ENCODE assay signal across 8 cellular contexts in the genomic region with DNA sequence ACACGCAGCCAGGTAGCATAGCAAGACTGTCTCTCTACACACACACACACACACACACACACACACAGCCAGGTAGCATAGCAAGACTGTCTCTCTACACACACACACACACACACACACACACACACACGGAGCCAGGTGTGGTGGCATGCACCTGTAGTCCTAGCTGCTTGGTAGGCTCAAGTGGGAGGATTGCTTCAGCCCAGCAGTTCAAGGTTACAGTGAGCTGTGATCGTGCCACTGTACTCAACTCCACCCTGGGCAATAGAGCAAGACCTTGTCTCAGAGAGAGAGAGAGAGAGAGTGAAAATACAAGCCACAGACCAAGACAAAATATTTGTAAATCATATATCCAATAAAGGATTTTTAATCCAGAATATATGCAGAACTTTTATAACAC.
DNase-seq lines count a peak whose midpoint lies in the region; ATAC-seq and TF ChIP-seq lines count a peak whose summit lies in the region.
"Not testable (repeated sequence)": the region's sequence is repeated elsewhere in the genome, so short reads cannot be mapped to it uniquely, and the experiment has no call there.

No MANE protein-coding gene starts in this region.

- H2BK120ac ChIP-seq in IMR-90 (ENCODE audit: low read depth, low read length): peak overlapping the region; percentile 94

- in situ Hi-C loops in IMR-90 (cut with MboI; ENCODE audit: low sequenced_read_pairs): not testable (repeated sequence)

- H3K4me3 Mint-ChIP-seq in memory B cell: peak overlapping the region; percentile 24

- H2AK5ac ChIP-seq in IMR-90 (ENCODE audit: low read depth, low read length): peak overlapping the region; percentile 99

- not testable (repeated sequence) for H3K9me3 Mint-ChIP-seq in memory B cell

- peaks cover 3 to 27% of the 10 kb centered on the region in 2 experiments; a peak in 2 of 4 replicates for H3K79me1 ChIP-seq in IMR-90 (ENCODE audit: low read depth in 1 of 2, low read length in 2 of 2)

- intact Hi-C loops in IMR-90 (cut with micrococcal nuclease): loop anchor here (5.0 kb wide), 1 partner anchor 220 kb away; no protein-coding TSS in a partner anchor
- intact Hi-C loops in esophagus muscularis mucosa (cut with DNase I); spleen (cut with DNase I; ENCODE audit: low total_unique reads): not testable (repeated sequence)

- H3K27ac ChIP-seq in IMR-90 (ENCODE audit: insufficient read depth, low read length): peak overlapping the region; percentile 100
- peak overlapping the region; percentile 66 to 74 (median 72) for H3K27ac ChIP-seq in esophagus muscularis mucosa (replicated peaks in 1 of 4)
- peak overlapping the region; percentile 2 to 78 (median 64) for H3K27ac ChIP-seq in spleen

- H3K4me1 ChIP-seq in IMR-90 (ENCODE audit: control insufficient read depth, insufficient read depth, low read length) (peaks cover 43% of the 10 kb centered on the region), esophagus muscularis mucosa (peaks cover 57 to 95% (median 93%) of the 10 kb centered on the region in 4 donors), spleen (peaks cover 23 to 97% (median 87%) of the 10 kb centered on the region in 6 donors)

- peak overlapping the region; percentile 86 for H4K5ac ChIP-seq in IMR-90 (ENCODE audit: low read depth, low read length)

- CTCF ChIA-PET in IMR-90 (lab: Yijun Ruan, JAX): not testable (repeated sequence)

- peak; percentile 16 for ATAC-seq in GM21381 (IDR thresholded peaks at IDR 0.05; ENCODE audit: unreplicated experiment)
- ATAC-seq in HG02798 (IDR thresholded peaks at IDR 0.05; ENCODE audit: poor library complexity, unreplicated experiment): peak; percentile 21
- not testable (repeated sequence) for ATAC-seq in IMR-90 (ENCODE audit: low read depth)
- ATAC-seq in memory B cell (ENCODE audit: low read depth): peak; percentile 28

- H3K14ac ChIP-seq in IMR-90 (replicated peaks; ENCODE audit: low read depth, low read length): peak overlapping the region; percentile 86

- H3K4me2 ChIP-seq in IMR-90 (ENCODE audit: low read depth, low read length): peak overlapping the region; percentile 79

- H3K23ac ChIP-seq in IMR-90 (ENCODE audit: low read depth, low read length): peak overlapping the region; percentile 88

- not testable (repeated sequence) for H2AK9ac ChIP-seq in IMR-90 (replicated peaks; ENCODE audit: low read depth, low read length, poor library complexity)

- H3K36me3 Mint-ChIP-seq in memory B cell: not testable (repeated sequence)

- no CpG with 5 or more reads among the region's 3 CpGs for WGBS in IMR-90 (ENCODE audit: extremely low coverage in 2 of 2, insufficient read length in 1 of 2), 2 experiments
- WGBS in esophagus muscularis mucosa: 10% methylated on average over 1 of the region's 3 CpGs
- 36 to 69% (median 45%) methylated on average over 2 to 3 of the region's 3 CpGs for WGBS in spleen, 5 donors

- H3K4ac ChIP-seq in IMR-90 (ENCODE audit: low read depth, low read length): peak overlapping the region; percentile 90

- peak overlapping the region; percentile 99 for H2BK5ac ChIP-seq in IMR-90 (ENCODE audit: low read depth, low read length, poor library complexity, severe bottlenecking)

- dilution Hi-C loops in IMR-90 (cut with HindIII; ENCODE audit: low sequenced_read_pairs, unreplicated experiment): not testable (repeated sequence)

- peak overlapping the region; percentile 91; the same call in 2 of the 3 replicates for H2BK15ac ChIP-seq in IMR-90 (ENCODE audit: low read depth, low read length)

- BruUV-seq in IMR-90 (replicated peaks; lab: Mats Ljungman, UMichigan): not testable (repeated sequence)

- peaks cover 59% of the 10 kb centered on the region for H3K4me1 Mint-ChIP-seq in memory B cell

- peak overlapping the region; percentile 77; the same call in 1 of the 2 replicates for H2BK20ac ChIP-seq in IMR-90 (ENCODE audit: low read depth, low read length)

- H3K9me3 ChIP-seq in IMR-90 (ENCODE audit: control insufficient read depth, insufficient read depth, low read length); esophagus muscularis mucosa; spleen: not testable (repeated sequence)

- H3K18ac ChIP-seq in IMR-90 (ENCODE audit: low read depth, low read length): peak overlapping the region; percentile 97

- not testable (repeated sequence) for TF ChIP-seq POLR2A in IMR-90 (IDR thresholded peaks at IDR 0.05; ENCODE audit: low read depth, low read length); esophagus muscularis mucosa (IDR thresholded peaks at IDR 0.05; ENCODE audit: low read depth); spleen (IDR thresholded peaks at IDR 0.05)

- H2AFZ ChIP-seq in IMR-90 (replicated peaks; ENCODE audit: low read length, poor library complexity): not testable (repeated sequence)

- not testable (repeated sequence) for H3K27me3 Mint-ChIP-seq in memory B cell

- TF ChIP-seq EP300 in esophagus muscularis mucosa (IDR thresholded peaks at IDR 0.05): not testable (repeated sequence)

- POLR2A ChIA-PET in IMR-90 (lab: Charles Lee; ENCODE audit: unreplicated experiment): not testable (repeated sequence)

- peak overlapping the region; percentile 73 for H3K56ac ChIP-seq in IMR-90 (ENCODE audit: extremely low read depth, insufficient read depth, low read length)

- H3K9ac ChIP-seq in IMR-90 (ENCODE audit: low read depth, low read length): peak overlapping the region; percentile 85

- peak overlapping the region; percentile 88 to 93 for H4K8ac ChIP-seq in IMR-90 (ENCODE audit: low read depth in 2 of 2, low read length in 2 of 2)

- not testable (repeated sequence) for DNase-seq in IMR-90; esophagus muscularis mucosa (ENCODE audit: extremely low spot score); spleen
- DNase-seq in memory B cell (ENCODE audit: low spot score in 2 of 2): peak in 1 of 2 donors; percentile 14

- not testable (repeated sequence) for H3K27me3 ChIP-seq in IMR-90 (ENCODE audit: control insufficient read depth, insufficient read depth, low read length); esophagus muscularis mucosa; spleen (replicated peaks in 1 of 7)

- peaks cover 90% of the 10 kb centered on the region for H4K20me1 ChIP-seq in IMR-90 (ENCODE audit: insufficient read depth, low read length)

- peaks cover 10% of the 10 kb centered on the region for H3K36me3 ChIP-seq in IMR-90 (ENCODE audit: control insufficient read depth, insufficient read depth, low read length)
- H3K36me3 ChIP-seq in esophagus muscularis mucosa, spleen: not testable (repeated sequence)

- H3K27ac Mint-ChIP-seq in memory B cell: peak overlapping the region; percentile 99

- TF ChIP-seq RAD21 in IMR-90 (IDR thresholded peaks at IDR 0.05; ENCODE audit: low read length): not testable (repeated sequence)

- peaks cover 39% of the 10 kb centered on the region for H3K9me1 ChIP-seq in IMR-90 (ENCODE audit: insufficient read depth, low read length)

- TF ChIP-seq CTCF in IMR-90 (conservative IDR thresholded peaks at IDR 0.05; ENCODE audit: low read depth, low read length); WI38 (IDR thresholded peaks at IDR 0.05; ENCODE audit: low read depth, low read length); esophagus muscularis mucosa (IDR thresholded peaks at IDR 0.05); spleen (IDR thresholded peaks at IDR 0.05 in 8 of 11, conservative IDR thresholded peaks at IDR 0.05 in 3 of 11): not testable (repeated sequence)

- peak overlapping the region; percentile 95 for H4K91ac ChIP-seq in IMR-90 (ENCODE audit: insufficient read depth, low read depth, low read length)

- H3K4me3 ChIP-seq in GM08714 (ENCODE audit: low read length) (peak overlapping the region; percentile 9), WI38 (ENCODE audit: low read depth, low read length) (peak overlapping the region; percentile 38)
- H3K4me3 ChIP-seq in IMR-90 (ENCODE audit: insufficient read depth, low read depth, low read length); esophagus muscularis mucosa; spleen: not testable (repeated sequence)

TF ChIP-seq in IMR-90, 13 proteins besides CTCF, POLR2A, EP300 and RAD21:
- TF ChIP-seq CEBPB (IDR thresholded peaks at IDR 0.05; ENCODE audit: low read depth, low read length): peak; percentile 27; the same call in 1 of the 2 replicates
TF ChIP-seq in IMR-90: peak in this region for 1; not testable (repeated sequence) for 12.
